ENCODE assay signal across 1 cellular context in genomic region chr12:106246891-106247730, GRCh38.
TF ChIP-seq lines count a peak whose summit lies in the region.

No MANE protein-coding gene starts in this region.

TF ChIP-seq in HepG2, 621 proteins besides CTCF, POLR2A, EP300 and RAD21 (continued from another document and continues in another):
- TF ChIP-seq, protein P1, sequence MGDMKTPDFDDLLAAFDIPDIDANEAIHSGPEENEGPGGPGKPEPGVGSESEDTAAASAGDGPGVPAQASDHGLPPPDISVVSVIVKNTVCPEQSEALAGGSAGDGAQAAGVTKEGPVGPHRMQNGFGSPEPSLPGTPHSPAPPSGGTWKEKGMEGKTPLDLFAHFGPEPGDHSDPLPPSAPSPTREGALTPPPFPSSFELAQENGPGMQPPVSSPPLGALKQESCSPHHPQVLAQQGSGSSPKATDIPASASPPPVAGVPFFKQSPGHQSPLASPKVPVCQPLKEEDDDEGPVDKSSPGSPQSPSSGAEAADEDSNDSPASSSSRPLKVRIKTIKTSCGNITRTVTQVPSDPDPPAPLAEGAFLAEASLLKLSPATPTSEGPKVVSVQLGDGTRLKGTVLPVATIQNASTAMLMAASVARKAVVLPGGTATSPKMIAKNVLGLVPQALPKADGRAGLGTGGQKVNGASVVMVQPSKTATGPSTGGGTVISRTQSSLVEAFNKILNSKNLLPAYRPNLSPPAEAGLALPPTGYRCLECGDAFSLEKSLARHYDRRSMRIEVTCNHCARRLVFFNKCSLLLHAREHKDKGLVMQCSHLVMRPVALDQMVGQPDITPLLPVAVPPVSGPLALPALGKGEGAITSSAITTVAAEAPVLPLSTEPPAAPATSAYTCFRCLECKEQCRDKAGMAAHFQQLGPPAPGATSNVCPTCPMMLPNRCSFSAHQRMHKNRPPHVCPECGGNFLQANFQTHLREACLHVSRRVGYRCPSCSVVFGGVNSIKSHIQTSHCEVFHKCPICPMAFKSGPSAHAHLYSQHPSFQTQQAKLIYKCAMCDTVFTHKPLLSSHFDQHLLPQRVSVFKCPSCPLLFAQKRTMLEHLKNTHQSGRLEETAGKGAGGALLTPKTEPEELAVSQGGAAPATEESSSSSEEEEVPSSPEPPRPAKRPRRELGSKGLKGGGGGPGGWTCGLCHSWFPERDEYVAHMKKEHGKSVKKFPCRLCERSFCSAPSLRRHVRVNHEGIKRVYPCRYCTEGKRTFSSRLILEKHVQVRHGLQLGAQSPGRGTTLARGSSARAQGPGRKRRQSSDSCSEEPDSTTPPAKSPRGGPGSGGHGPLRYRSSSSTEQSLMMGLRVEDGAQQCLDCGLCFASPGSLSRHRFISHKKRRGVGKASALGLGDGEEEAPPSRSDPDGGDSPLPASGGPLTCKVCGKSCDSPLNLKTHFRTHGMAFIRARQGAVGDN (CRISPR knock-in tag; IDR thresholded peaks at IDR 0.05) = peak; percentile 72
- TF ChIP-seq RBAK (CRISPR knock-in tag; IDR thresholded peaks at IDR 0.05) (no peak), KDM2A (CRISPR knock-in tag; IDR thresholded peaks at IDR 0.05; ENCODE audit: borderline replicate concordance, low read depth) (peak; percentile 55; the same call in 1 of the 2 replicates), MIER3 (CRISPR knock-in tag; IDR thresholded peaks at IDR 0.05; ENCODE audit: borderline replicate concordance) (no peak), DNMT1 (CRISPR knock-in tag; IDR thresholded peaks at IDR 0.05) (peak; percentile 71; the same call in 1 of the 2 replicates), AKNA (CRISPR knock-in tag; IDR thresholded peaks at IDR 0.05; ENCODE audit: borderline replicate concordance) (no peak), SPEN (CRISPR knock-in tag; IDR thresholded peaks at IDR 0.05; ENCODE audit: low read depth) (no peak), ZFP36L2 (CRISPR knock-in tag; IDR thresholded peaks at IDR 0.05) (no peak), MAF1 (CRISPR knock-in tag; IDR thresholded peaks at IDR 0.05; ENCODE audit: borderline replicate concordance) (no peak), ZBTB1 (CRISPR knock-in tag; IDR thresholded peaks at IDR 0.05; ENCODE audit: borderline replicate concordance) (no peak), PHF5A (CRISPR knock-in tag; IDR thresholded peaks at IDR 0.05; ENCODE audit: low read depth, unreplicated experiment) (no peak), PLSCR1 (CRISPR knock-in tag; IDR thresholded peaks at IDR 0.05; ENCODE audit: borderline replicate concordance) (no peak), UBTF (CRISPR knock-in tag; IDR thresholded peaks at IDR 0.05) (peak; percentile 70), RARG (CRISPR knock-in tag; IDR thresholded peaks at IDR 0.05; ENCODE audit: low read depth) (no peak), DNMT3B (CRISPR knock-in tag; conservative IDR thresholded peaks at IDR 0.05) (no peak), ZNF367 (CRISPR knock-in tag; IDR thresholded peaks at IDR 0.05; ENCODE audit: borderline replicate concordance) (no peak), YEATS2 (CRISPR knock-in tag; IDR thresholded peaks at IDR 0.05; ENCODE audit: borderline replicate concordance) (no peak), ZMYM4 (CRISPR knock-in tag; IDR thresholded peaks at IDR 0.05) (no peak), NCOA5 (CRISPR knock-in tag; IDR thresholded peaks at IDR 0.05) (no peak), TEAD2 (CRISPR knock-in tag; IDR thresholded peaks at IDR 0.05) (no peak), ZNF501 (CRISPR knock-in tag; IDR thresholded peaks at IDR 0.05) (0 out of 2 replicates have a peak, but pooled peaks have one; percentile 27)
- TF ChIP-seq, protein P2, sequence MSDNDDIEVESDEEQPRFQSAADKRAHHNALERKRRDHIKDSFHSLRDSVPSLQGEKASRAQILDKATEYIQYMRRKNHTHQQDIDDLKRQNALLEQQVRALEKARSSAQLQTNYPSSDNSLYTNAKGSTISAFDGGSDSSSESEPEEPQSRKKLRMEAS (IDR thresholded peaks at IDR 0.05) = peak; percentile 27; the same call in 1 of the 2 replicates
- TF ChIP-seq, protein P3, sequence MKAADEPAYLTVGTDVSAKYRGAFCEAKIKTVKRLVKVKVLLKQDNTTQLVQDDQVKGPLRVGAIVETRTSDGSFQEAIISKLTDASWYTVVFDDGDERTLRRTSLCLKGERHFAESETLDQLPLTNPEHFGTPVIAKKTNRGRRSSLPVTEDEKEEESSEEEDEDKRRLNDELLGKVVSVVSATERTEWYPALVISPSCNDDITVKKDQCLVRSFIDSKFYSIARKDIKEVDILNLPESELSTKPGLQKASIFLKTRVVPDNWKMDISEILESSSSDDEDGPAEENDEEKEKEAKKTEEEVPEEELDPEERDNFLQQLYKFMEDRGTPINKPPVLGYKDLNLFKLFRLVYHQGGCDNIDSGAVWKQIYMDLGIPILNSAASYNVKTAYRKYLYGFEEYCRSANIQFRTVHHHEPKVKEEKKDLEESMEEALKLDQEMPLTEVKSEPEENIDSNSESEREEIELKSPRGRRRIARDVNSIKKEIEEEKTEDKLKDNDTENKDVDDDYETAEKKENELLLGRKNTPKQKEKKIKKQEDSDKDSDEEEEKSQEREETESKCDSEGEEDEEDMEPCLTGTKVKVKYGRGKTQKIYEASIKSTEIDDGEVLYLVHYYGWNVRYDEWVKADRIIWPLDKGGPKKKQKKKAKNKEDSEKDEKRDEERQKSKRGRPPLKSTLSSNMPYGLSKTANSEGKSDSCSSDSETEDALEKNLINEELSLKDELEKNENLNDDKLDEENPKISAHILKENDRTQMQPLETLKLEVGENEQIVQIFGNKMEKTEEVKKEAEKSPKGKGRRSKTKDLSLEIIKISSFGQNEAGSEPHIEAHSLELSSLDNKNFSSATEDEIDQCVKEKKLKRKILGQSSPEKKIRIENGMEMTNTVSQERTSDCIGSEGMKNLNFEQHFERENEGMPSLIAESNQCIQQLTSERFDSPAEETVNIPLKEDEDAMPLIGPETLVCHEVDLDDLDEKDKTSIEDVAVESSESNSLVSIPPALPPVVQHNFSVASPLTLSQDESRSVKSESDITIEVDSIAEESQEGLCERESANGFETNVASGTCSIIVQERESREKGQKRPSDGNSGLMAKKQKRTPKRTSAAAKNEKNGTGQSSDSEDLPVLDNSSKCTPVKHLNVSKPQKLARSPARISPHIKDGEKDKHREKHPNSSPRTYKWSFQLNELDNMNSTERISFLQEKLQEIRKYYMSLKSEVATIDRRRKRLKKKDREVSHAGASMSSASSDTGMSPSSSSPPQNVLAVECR (CRISPR knock-in tag; IDR thresholded peaks at IDR 0.05; ENCODE audit: borderline replicate concordance) = no peak; the same call in 1 of the 2 replicates
- TF ChIP-seq, protein P4, sequence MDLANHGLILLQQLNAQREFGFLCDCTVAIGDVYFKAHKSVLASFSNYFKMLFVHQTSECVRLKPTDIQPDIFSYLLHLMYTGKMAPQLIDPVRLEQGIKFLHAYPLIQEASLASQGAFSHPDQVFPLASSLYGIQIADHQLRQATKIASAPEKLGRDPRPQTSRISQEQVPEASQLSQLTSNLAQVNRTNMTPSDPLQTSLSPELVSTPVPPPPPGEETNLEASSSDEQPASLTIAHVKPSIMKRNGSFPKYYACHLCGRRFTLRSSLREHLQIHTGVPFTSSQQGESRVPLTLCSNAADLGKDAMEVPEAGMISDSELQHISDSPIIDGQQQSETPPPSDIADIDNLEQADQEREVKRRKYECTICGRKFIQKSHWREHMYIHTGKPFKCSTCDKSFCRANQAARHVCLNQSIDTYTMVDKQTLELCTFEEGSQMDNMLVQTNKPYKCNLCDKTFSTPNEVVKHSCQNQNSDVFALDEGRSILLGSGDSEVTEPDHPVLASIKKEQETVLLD (CRISPR knock-in tag; IDR thresholded peaks at IDR 0.05; ENCODE audit: low read depth) = 0 out of 2 replicates have a peak, but pooled peaks have one; percentile 30
